ENCODE assay signal across 26 cellular contexts in genomic region chr5:16245249-16245648, GRCh38.
"Had no signal": no experiment of that assay in that cellular context is flagged by ENCODE, and none has a peak within 500 bp of the region (broad histone marks: within the 10 kb centered on the region; RNA-seq: fewer than 3 reads in every experiment).

No MANE protein-coding gene starts in this region.

- DNase-seq: activated B cell treated with CpG ODN at 0.5 μM for 24 hours; activated CD4-positive, alpha-beta memory T cell treated with anti-CD3 and anti-CD28 coated beads for 36 hours; activated CD4-positive, alpha-beta T cell treated with anti-CD3 and anti-CD28 coated beads for 4 hours; activated CD4-positive, alpha-beta T cell treated with anti-CD3 and anti-CD28 coated beads, Interleukin-2, amount 50 U/mL, for 1 hour; activated CD4-positive, CD25-positive, alpha-beta regulatory T cell treated with anti-CD3 and anti-CD28 coated beads, Interleukin-2, amount 50 U/mL, for 72 hours; activated CD8-positive, alpha-beta memory T cell treated with anti-CD3 and anti-CD28 coated beads, Interleukin-2, amount 50 U/mL, for 48 hours; activated effector memory CD4-positive, alpha-beta T cell treated with Interleukin-2 at 50 U/mL for 16 hours; activated naive CD4-positive, alpha-beta T cell treated with anti-CD3 and anti-CD28 coated beads, Interleukin-2, amount 10 ng/mL, durations not matched to agents 7 days and 5 days; activated naive CD8-positive, alpha-beta T cell treated with anti-CD3 and anti-CD28 coated beads, Interleukin-2, amount 50 U/mL, for 24 hours; activated T-cell treated with anti-CD3 and anti-CD28 coated beads, Interleukin-2, amount 50 U/mL, for 48 hours; anterior cingulate cortex; caudate nucleus; cerebellar nuclear complex; MV-4-11; NCI-H1092; NCI-H1436 treated with DMSO at 0.1 percent for 48 hours; NCI-H1694 treated with DMSO at 0.1 percent for 48 hours; NCI-H2081 treated with DMSO at 0.1 percent for 48 hours; NCI-H345; NK-92 treated with Interleukin-12 subunit alpha and Interleukin-12 subunit beta, amount 100 ng/mL, for 24 hours; OCI-M1; Right ventricle myocardium superior; SW 1271; T-helper 1 cell; T-helper 9 cell had no signal

- ATAC-seq: activated naive CD8-positive, alpha-beta T cell treated with anti-CD3 and anti-CD28 coated beads, Interleukin-2, amount 50 U/mL, for 24 hours had no signal

- H3K27ac ChIP-seq: VCaP had no signal
